In genomic region chr19:344625-345319, GRCh38 we compare ENCODE assay signal across 8 cellular contexts.
A peak's percentile ranks its signal among the peaks of the same experiment; 100 is the strongest.
DNase-seq lines count a peak whose midpoint lies in the region; ATAC-seq and TF ChIP-seq lines count a peak whose summit lies in the region.

A gene with protein sequence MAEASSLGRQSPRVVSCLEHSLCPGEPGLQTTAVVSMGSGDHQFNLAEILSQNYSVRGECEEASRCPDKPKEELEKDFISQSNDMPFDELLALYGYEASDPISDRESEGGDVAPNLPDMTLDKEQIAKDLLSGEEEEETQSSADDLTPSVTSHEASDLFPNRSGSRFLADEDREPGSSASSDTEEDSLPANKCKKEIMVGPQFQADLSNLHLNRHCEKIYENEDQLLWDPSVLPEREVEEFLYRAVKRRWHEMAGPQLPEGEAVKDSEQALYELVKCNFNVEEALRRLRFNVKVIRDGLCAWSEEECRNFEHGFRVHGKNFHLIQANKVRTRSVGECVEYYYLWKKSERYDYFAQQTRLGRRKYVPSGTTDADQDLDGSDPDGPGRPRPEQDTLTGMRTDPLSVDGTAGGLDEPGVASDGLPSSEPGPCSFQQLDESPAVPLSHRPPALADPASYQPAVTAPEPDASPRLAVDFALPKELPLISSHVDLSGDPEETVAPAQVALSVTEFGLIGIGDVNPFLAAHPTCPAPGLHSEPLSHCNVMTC (minus strand): TSS chr19:344796. CDS start chr19:344782, 14 bp downstream.

- H3K4me1 ChIP-seq in NT2/D1 (ENCODE audit: insufficient read depth, insufficient read length) = peaks cover 22% of the 10 kb centered on the region

- peaks cover 11% of the 10 kb centered on the region; the same call in 1 of the 2 replicates for H3K9me3 ChIP-seq in NT2/D1 (ENCODE audit: insufficient read depth, low read length)

- peaks cover 39% of the 10 kb centered on the region for H3K36me3 ChIP-seq in NT2/D1 (ENCODE audit: insufficient read depth, insufficient read length, low read length)

- in situ Hi-C loops in GM18951 (cut with MboI; ENCODE audit: low sequenced_read_pairs, unreplicated experiment) = no loop called here

- DNase-seq in AG08395 (ENCODE audit: low spot score) (peak; percentile 97), NT2/D1 (ENCODE audit: low read depth, low spot score) (peak; percentile 72), epidermal melanocyte (ENCODE audit: insufficient read length, low spot score) (peak; percentile 87), midbrain (lab: John Stamatoyannopoulos, UW) (peak; percentile 88)
- peak; percentile 99 for DNase-seq in activated CD8-positive, alpha-beta memory T cell treated with anti-CD3 and anti-CD28 coated beads, Interleukin-2, amount 50 U/mL, for 48 hours
- peak; percentile 75 to 86 for DNase-seq in stimulated activated CD8-positive, alpha-beta memory T cell treated with anti-CD3 and anti-CD28 coated beads, Interleukin-15, amount 100 ng/mL, for 4 hours (ENCODE audit: low read depth in 2 of 2)

- ATAC-seq in HG03354 (IDR thresholded peaks at IDR 0.05; ENCODE audit: poor library complexity, severe bottlenecking, unreplicated experiment) = peak; percentile 85

- H3K9ac ChIP-seq in NT2/D1 (ENCODE audit: insufficient read length, low read depth) = peak within 1 kb of the TSS; percentile 72

- peak; percentile 55 for TF ChIP-seq POLR2A in GM18951 (IDR thresholded peaks at IDR 0.05; ENCODE audit: extremely low read depth, insufficient read depth, insufficient read length)

- no peaks in the 10 kb centered on the region for H3K27me3 ChIP-seq in NT2/D1 (ENCODE audit: insufficient read depth, insufficient read length)

- peak within 1 kb of the TSS; percentile 51 for H3K4me3 ChIP-seq in NT2/D1 (ENCODE audit: insufficient read length, low read depth)

Comparison
In these comparisons a context has a peak if more than half of its experiments do, and no peak if none do; other contexts are left out.
1. Peak in every context shown above with its lines: DNase-seq, ATAC-seq and H3K4me3 ChIP-seq.